Comparison of ENCODE assay signal across 9 cellular contexts in genomic region chr12:52327086-52327829, GRCh38. TPM values are rescaled to one million over a fixed set of nuclear protein-coding genes. Genes with fewer than 3 reads are reported as not detected.
DNase-seq lines count a peak whose midpoint lies in the region; ATAC-seq and TF ChIP-seq lines count a peak whose summit lies in the region.
"Had no signal": no experiment of that assay in that cellular context is flagged by ENCODE, and none has a peak within 500 bp of the region (broad histone marks: within the 10 kb centered on the region; RNA-seq: fewer than 3 reads in every experiment).

No MANE protein-coding gene starts in this region.

- H3K9me3 Mint-ChIP-seq in activated CD4-positive, alpha-beta T cell treated with anti-CD3 and anti-CD28 coated beads, Interleukin-2, amount 10 ng/mL, durations not matched to agents 24 days and 14 days = no peaks in the 10 kb centered on the region
- H3K9me3 Mint-ChIP-seq: IgD-negative memory B cell had no signal

- H3K4me1 Mint-ChIP-seq in activated CD4-positive, alpha-beta T cell treated with anti-CD3 and anti-CD28 coated beads, Interleukin-2, amount 10 ng/mL, durations not matched to agents 24 days and 14 days = peaks cover 11% of the 10 kb centered on the region

- TF ChIP-seq POLR2A in lower leg skin (IDR thresholded peaks at IDR 0.05) = no peak

- H3K36me3 ChIP-seq in BJ (ENCODE audit: control insufficient read depth, insufficient read depth, low read length) = no peaks in the 10 kb centered on the region

- POLR2A ChIA-PET in BJ (lab: Charles Lee) = interaction anchor here (0.6 kb wide), 1 partner anchor 19 kb away, joined by 3 read pairs; no protein-coding TSS in a partner anchor

- H3K27me3 Mint-ChIP-seq in activated CD4-positive, alpha-beta T cell treated with anti-CD3 and anti-CD28 coated beads, Interleukin-2, amount 10 ng/mL, durations not matched to agents 24 days and 14 days = peaks cover 29% of the 10 kb centered on the region

- H3K27me3 ChIP-seq in BJ (ENCODE audit: control insufficient read depth, insufficient read depth, low read length) = peaks cover 2% of the 10 kb centered on the region; the same call in 1 of the 2 replicates

- CTCF ChIA-PET in BJ (lab: Yijun Ruan, JAX) = interaction anchor here (0.5 to 6.5 kb wide), 41 partner anchors 9 to 1357 kb away, joined by 3 to 75 read pairs (median 5); partner anchors contain the start of genes KRT85 and KRT86

- peak; percentile 70 for DNase-seq in BJ (ENCODE audit: low read depth)
- peak; percentile 88 for DNase-seq in GM19240 (ENCODE audit: insufficient read length, low spot score)
- peak; percentile 78 to 85 for DNase-seq in NCI-H524 (lab: John Stamatoyannopoulos, UW)
- peak; percentile 91 for DNase-seq in activated CD4-positive, alpha-beta T cell treated with anti-CD3 and anti-CD28 coated beads, Interleukin-2, amount 10 ng/mL, durations not matched to agents 24 days and 14 days
- DNase-seq in dedifferentiated amniotic fluid mesenchymal stem cell (ENCODE audit: extremely low spot score) = peak; percentile 93
- peak; percentile 82 to 94 for DNase-seq in lower leg skin (ENCODE audit: low spot score in 2 of 2)
- DNase-seq in stimulated activated CD8-positive, alpha-beta memory T cell treated with anti-CD3 and anti-CD28 coated beads, Interleukin-12 subunit alpha, Interleukin-12 subunit beta, amount 100 ng/mL, for 24 hours (ENCODE audit: extremely low read depth) = peak; percentile 34

- no peaks in the 10 kb centered on the region for H3K36me3 Mint-ChIP-seq in activated CD4-positive, alpha-beta T cell treated with anti-CD3 and anti-CD28 coated beads, Interleukin-2, amount 10 ng/mL, durations not matched to agents 24 days and 14 days (ENCODE audit: low read depth)

- H3K4me3 Mint-ChIP-seq in activated CD4-positive, alpha-beta T cell treated with anti-CD3 and anti-CD28 coated beads, Interleukin-2, amount 10 ng/mL, durations not matched to agents 24 days and 14 days = no peak overlapping the region

- no peak overlapping the region for H3K27ac Mint-ChIP-seq in activated CD4-positive, alpha-beta T cell treated with anti-CD3 and anti-CD28 coated beads, Interleukin-2, amount 10 ng/mL, durations not matched to agents 24 days and 14 days
- H3K27ac Mint-ChIP-seq: IgD-negative memory B cell had no signal

- intact Hi-C loops in activated CD4-positive, alpha-beta T cell treated with anti-CD3 and anti-CD28 coated beads, Interleukin-2, amount 10 ng/mL, durations not matched to agents 24 days and 14 days (cut with micrococcal nuclease) = loop anchor here (1.0 kb wide), 1 partner anchor 171 kb away; no protein-coding TSS in a partner anchor
- intact Hi-C loops in lower leg skin (cut with DNase I; ENCODE audit: low total_unique reads) = loop anchor here (5.0 kb wide), 1 partner anchor 170 kb away; no protein-coding TSS in a partner anchor

- ATAC-seq in HG03460 (IDR thresholded peaks at IDR 0.05; ENCODE audit: unreplicated experiment) = peak; percentile 86

- H3K4me3 ChIP-seq in BJ (ENCODE audit: low read depth, low read length) = no peak overlapping the region
- no peak overlapping the region for H3K4me3 ChIP-seq in lower leg skin (ENCODE audit: low read depth, poor library complexity, severe bottlenecking)

- peak; percentile 94 for TF ChIP-seq CTCF in BJ (IDR thresholded peaks at IDR 0.05; ENCODE audit: insufficient read depth, low read depth, low read length)
- peak in 1 of 3 donors; percentile 55 for TF ChIP-seq CTCF in lower leg skin (IDR thresholded peaks at IDR 0.05)

- 47 to 49% methylated on average over 10 of the region's 10 CpGs for WGBS in lower leg skin, 2 donors

RNA-seq across cellular contexts. Expression of gene KRT83, which starts 6.1 kb away (rescaled TPM):
- polyA plus RNA-seq in BJ (2011; rRNA removed) = 0.07 and 0.10 TPM in 2 replicates
- not detected in 2 replicates for polyA minus RNA-seq in BJ (2011; rRNA and poly(A)+ RNA removed)
- not detected in 2 replicates for total RNA-seq in activated CD4-positive, alpha-beta T cell treated with anti-CD3 and anti-CD28 coated beads, Interleukin-2, amount 10 ng/mL, durations not matched to agents 24 days and 14 days
- 10 to 100 TPM in 1 of 4 donors, 1 to 10 TPM in 1, not detected in 2; 2.1 to 34.7 TPM for total RNA-seq in lower leg skin
- polyA plus RNA-seq: IgD-negative memory B cell had no signal

RNA-seq across cellular contexts. Expression of gene KRT81, which starts 35.9 kb away (rescaled TPM):
- polyA plus RNA-seq in BJ (2011; rRNA removed) = 15.7 and 24.7 TPM in 2 replicates
- polyA minus RNA-seq in BJ (2011; rRNA and poly(A)+ RNA removed) = 6.8 TPM in 2 replicates
- not detected in 2 replicates for total RNA-seq in activated CD4-positive, alpha-beta T cell treated with anti-CD3 and anti-CD28 coated beads, Interleukin-2, amount 10 ng/mL, durations not matched to agents 24 days and 14 days
- total RNA-seq in lower leg skin = 100 to 1,000 TPM in 1 of 4 donors, 10 to 100 TPM in 1, under 1 TPM in 1, not detected in 1; 0.37 to 204 (median 10.6) TPM
- polyA plus RNA-seq: IgD-negative memory B cell had no signal

RNA-seq across cellular contexts. Expression of gene KRT85, which starts 40.0 kb away (rescaled TPM):
- polyA plus RNA-seq in BJ (2011; rRNA removed) = not detected in 2 replicates
- not detected in 2 replicates for polyA minus RNA-seq in BJ (2011; rRNA and poly(A)+ RNA removed)
- total RNA-seq in activated CD4-positive, alpha-beta T cell treated with anti-CD3 and anti-CD28 coated beads, Interleukin-2, amount 10 ng/mL, durations not matched to agents 24 days and 14 days = not detected in 2 replicates
- total RNA-seq in lower leg skin = 100 to 1,000 TPM in 1 of 4 donors, 1 to 10 TPM in 1, under 1 TPM in 1, not detected in 1; 0.15 to 101 (median 8.3) TPM
- polyA plus RNA-seq: IgD-negative memory B cell had no signal

RNA-seq across cellular contexts. Expression of gene KRT86, which starts 52.8 kb away (rescaled TPM):
- 1.5 and 2.5 TPM in 2 replicates for polyA plus RNA-seq in BJ (2011; rRNA removed)
- polyA minus RNA-seq in BJ (2011; rRNA and poly(A)+ RNA removed) = 0.41 and 1.1 TPM in 2 replicates
- total RNA-seq in activated CD4-positive, alpha-beta T cell treated with anti-CD3 and anti-CD28 coated beads, Interleukin-2, amount 10 ng/mL, durations not matched to agents 24 days and 14 days = 0.44 and 0.64 TPM in 2 replicates
- 100 to 1,000 TPM in 1 of 4 donors, 1 to 10 TPM in 1, under 1 TPM in 1, not detected in 1; 0.86 to 298 (median 10.0) TPM for total RNA-seq in lower leg skin
- polyA plus RNA-seq: IgD-negative memory B cell had no signal

RNA-seq across cellular contexts. Expression of gene KRT84, which starts 58.2 kb away (rescaled TPM):
- not detected in 2 replicates for polyA plus RNA-seq in BJ (2011; rRNA removed)
- polyA minus RNA-seq in BJ (2011; rRNA and poly(A)+ RNA removed) = not detected in 2 replicates
- not detected in 2 replicates for total RNA-seq in activated CD4-positive, alpha-beta T cell treated with anti-CD3 and anti-CD28 coated beads, Interleukin-2, amount 10 ng/mL, durations not matched to agents 24 days and 14 days
- total RNA-seq in lower leg skin = under 1 TPM in 2 of 4 donors, not detected in 2; 0.46 to 0.75 TPM
- polyA plus RNA-seq: IgD-negative memory B cell had no signal

Comparison
In these comparisons a context has a peak if more than half of its experiments do, and no peak if none do; other contexts are left out.
1. DNase-seq: peak in every context shown above with its lines; median percentile 93 in dedifferentiated amniotic fluid mesenchymal stem cell; 91 in activated CD4-positive, alpha-beta T cell treated with anti-CD3 and anti-CD28 coated beads, Interleukin-2, amount 10 ng/mL, durations not matched to agents 24 days and 14 days; 88 in GM19240; 88 in lower leg skin; 82 in NCI-H524; 70 in BJ; 34 in stimulated activated CD8-positive, alpha-beta memory T cell treated with anti-CD3 and anti-CD28 coated beads, Interleukin-12 subunit alpha, Interleukin-12 subunit beta, amount 100 ng/mL, for 24 hours.